ENCODE assay signal across 8 cellular contexts in genomic region chr17:50511058-50511457, GRCh38. TPM values are rescaled to one million over a fixed set of nuclear protein-coding genes. Genes with fewer than 3 reads are reported as not detected.
DNase-seq lines count a peak whose midpoint lies in the region; ATAC-seq and TF ChIP-seq lines count a peak whose summit lies in the region.

No MANE protein-coding gene starts in this region.

- no peaks in the 10 kb centered on the region for H3K9me2 ChIP-seq in MM.1S (replicated peaks; ENCODE audit: insufficient read depth, low read length)

- H3K27ac Mint-ChIP-seq in endodermal cell: no peak overlapping the region
- peak overlapping the region; percentile 96 for H3K27ac Mint-ChIP-seq in type B pancreatic cell

- peak overlapping the region; percentile 31 for H2AFZ ChIP-seq in MM.1S (ENCODE audit: low read length)

- H3K9ac ChIP-seq in MM.1S (ENCODE audit: low read length) (peak overlapping the region; percentile 11; the same call in 1 of the 2 replicates), endodermal cell (ENCODE audit: extremely low read depth, low read length, poor library complexity, severe bottlenecking) (no peak overlapping the region)

- H3K9me3 Mint-ChIP-seq in endodermal cell: no peaks in the 10 kb centered on the region
- H3K9me3 Mint-ChIP-seq in type B pancreatic cell: no peaks in the 10 kb centered on the region

- H3K4me3 Mint-ChIP-seq in endodermal cell: no peak overlapping the region
- peak overlapping the region; percentile 79 for H3K4me3 Mint-ChIP-seq in type B pancreatic cell

- H3K4me1 ChIP-seq in MM.1S (ENCODE audit: low read length): no peaks in the 10 kb centered on the region
- H3K4me1 ChIP-seq in endodermal cell (ENCODE audit: control insufficient read depth, insufficient read depth, low read length): no peaks in the 10 kb centered on the region

- no peaks in the 10 kb centered on the region for H4K20me1 ChIP-seq in MM.1S (ENCODE audit: insufficient read depth, low read length)

- ATAC-seq in GM21576 (IDR thresholded peaks at IDR 0.05; ENCODE audit: unreplicated experiment) (peak; percentile 78), GM19397 (IDR thresholded peaks at IDR 0.05; ENCODE audit: unreplicated experiment) (no peak)

- TF ChIP-seq CTCF in GM12864 (IDR thresholded peaks at IDR 0.05; ENCODE audit: low read depth, low read length, missing control alignments): no peak
- no peak for TF ChIP-seq CTCF in MM.1S (IDR thresholded peaks at IDR 0.05; ENCODE audit: low read length)
- no peak for TF ChIP-seq CTCF in endodermal cell (conservative IDR thresholded peaks at IDR 0.05)
- no peak for TF ChIP-seq CTCF in type B pancreatic cell (conservative IDR thresholded peaks at IDR 0.05)

- DNase-seq in GM12864 (ENCODE audit: low read depth): peak; percentile 86
- peak; percentile 55 for DNase-seq in MM.1S
- DNase-seq in endodermal cell: peak; percentile 45
- no peak for DNase-seq in type B pancreatic cell (ENCODE audit: extremely low spot score, unreplicated experiment)
- DNase-seq in NCI-H226: no peak
- no peak for DNase-seq in NCI-H2081 (lab: John Stamatoyannopoulos, UW)

- H3K36me3 Mint-ChIP-seq in endodermal cell (ENCODE audit: low read depth) (no peaks in the 10 kb centered on the region), type B pancreatic cell (no peaks in the 10 kb centered on the region)

- H3K4me1 Mint-ChIP-seq in endodermal cell (peaks cover 11% of the 10 kb centered on the region), type B pancreatic cell (ENCODE audit: unreplicated experiment) (peaks cover 44% of the 10 kb centered on the region)

- H3K36me3 ChIP-seq in MM.1S (replicated peaks; ENCODE audit: insufficient read depth, low read length) (no peaks in the 10 kb centered on the region), endodermal cell (ENCODE audit: control insufficient read depth, insufficient read depth, low read length) (no peaks in the 10 kb centered on the region)

- H3K9me3 ChIP-seq in MM.1S (replicated peaks; ENCODE audit: insufficient read depth, low read length) (no peaks in the 10 kb centered on the region), endodermal cell (ENCODE audit: control insufficient read depth, low read length) (no peaks in the 10 kb centered on the region)

- H3K4me3 ChIP-seq in GM12864 (ENCODE audit: low read depth, low read length): no peak overlapping the region
- H3K4me3 ChIP-seq in MM.1S (ENCODE audit: low read length): peak overlapping the region; percentile 1; the same call in 1 of the 2 replicates
- no peak overlapping the region for H3K4me3 ChIP-seq in endodermal cell (ENCODE audit: low read length)

- WGBS in endodermal cell (ENCODE audit: insufficient coverage in 1 of 2, insufficient read length in 1 of 2), 2 experiments: 51 to 78% methylated on average over 3 of the region's 3 CpGs

- H3K27me3 ChIP-seq in MM.1S (replicated peaks; ENCODE audit: insufficient read depth, low read length): no peaks in the 10 kb centered on the region
- peaks cover 3% of the 10 kb centered on the region for H3K27me3 ChIP-seq in endodermal cell (ENCODE audit: control insufficient read depth, insufficient read depth, low read length, poor library complexity, severe bottlenecking)

- H3K4me2 ChIP-seq in MM.1S (ENCODE audit: low read depth, low read length): peak overlapping the region; percentile 17; the same call in 1 of the 2 replicates

- no peaks in the 10 kb centered on the region for H3K79me2 ChIP-seq in MM.1S (ENCODE audit: low read length)

- no peaks in the 10 kb centered on the region for H3F3A ChIP-seq in MM.1S (ENCODE audit: insufficient read depth, low read length)

- H3K27me3 Mint-ChIP-seq in endodermal cell (ENCODE audit: insufficient read depth): peaks cover 9% of the 10 kb centered on the region
- no peaks in the 10 kb centered on the region for H3K27me3 Mint-ChIP-seq in type B pancreatic cell

- H3K27ac ChIP-seq in MM.1S (ENCODE audit: low read length): 0 out of 2 replicates have a peak overlapping the region, but pooled peaks have one; percentile 14
- peak overlapping the region; percentile 16 for H3K27ac ChIP-seq in endodermal cell (ENCODE audit: low read depth, low read length)

RNA-seq across cellular contexts. Expression of gene MYCBPAP, which starts 2.8 kb away (rescaled TPM):
- total RNA-seq in endodermal cell: 1 to 10 TPM; 3.5 to 7.1 TPM
- 2.6 TPM for polyA plus RNA-seq in endodermal cell (2013, experiment 1 of 2)
- 1.6 TPM for polyA plus RNA-seq in endodermal cell (2013, experiment 2 of 2)
- total RNA-seq in type B pancreatic cell (ENCODE audit: low replicate concordance): 0.88 and 4.1 TPM in 2 replicates

RNA-seq across cellular contexts. Expression of gene EPN3, which starts 21.5 kb away (rescaled TPM):
- total RNA-seq in endodermal cell (under 1 TPM in 1 of 2 donors, not detected in 1; 0.66 TPM), type B pancreatic cell (ENCODE audit: low replicate concordance) (41.7 and 72.1 TPM in 2 replicates)
- polyA plus RNA-seq in endodermal cell (2013, experiment 1 of 2): 0.21 TPM
- not detected for polyA plus RNA-seq in endodermal cell (2013, experiment 2 of 2)

RNA-seq across cellular contexts. Expression of gene RSAD1, which starts 32.4 kb away (rescaled TPM):
- total RNA-seq in endodermal cell: 10 to 100 TPM; 26.6 to 35.8 TPM
- polyA plus RNA-seq in endodermal cell (2013, experiment 1 of 2): 32.2 TPM
- 25.3 TPM for polyA plus RNA-seq in endodermal cell (2013, experiment 2 of 2)
- total RNA-seq in type B pancreatic cell (ENCODE audit: low replicate concordance): 26.6 and 40.7 TPM in 2 replicates

RNA-seq across cellular contexts. Expression of gene SPATA20, which starts 35.9 kb away (rescaled TPM):
- 10 to 100 TPM; 40.4 to 40.5 TPM for total RNA-seq in endodermal cell
- polyA plus RNA-seq in endodermal cell (2013, experiment 1 of 2): 22.2 TPM
- polyA plus RNA-seq in endodermal cell (2013, experiment 2 of 2): 21.2 TPM
- 40.3 and 51.3 TPM in 2 replicates for total RNA-seq in type B pancreatic cell (ENCODE audit: low replicate concordance)

RNA-seq across cellular contexts. Expression of gene CHAD, which starts 42.4 kb away (rescaled TPM):
- total RNA-seq in endodermal cell (under 1 TPM in 1 of 2 donors, not detected in 1; 0.15 TPM), type B pancreatic cell (ENCODE audit: low replicate concordance) (not detected in 2 replicates)
- polyA plus RNA-seq in endodermal cell (2013, experiment 1 of 2): not detected
- 0.17 TPM for polyA plus RNA-seq in endodermal cell (2013, experiment 2 of 2)

Comparison
In these comparisons a context has a peak if more than half of its experiments do, and no peak if none do; other contexts are left out.
1. DNase-seq: peak in GM12864 (single experiment), MM.1S (single experiment) and endodermal cell (single experiment); none in type B pancreatic cell (single experiment), NCI-H226 (single experiment) and NCI-H2081 (0 of 2).
2. RNA of gene EPN3, which starts 21.5 kb away (total RNA-seq): 41.7 to 72.1 TPM in type B pancreatic cell; 0.66 TPM in endodermal cell; every median in the first group is over 10 times any median in the second.